1 cellular context compared by ENCODE assay signal in genomic region chr3:65284971-65285370, GRCh38.
TF ChIP-seq lines count a peak whose summit lies in the region.

No MANE protein-coding gene starts in this region.

TF ChIP-seq in SK-N-SH treated with all-trans-retinoic acid at 6 μM for 48 hours, 23 proteins besides CTCF, POLR2A, EP300 and RAD21 (continued from another document):
- TF ChIP-seq, protein P1, sequence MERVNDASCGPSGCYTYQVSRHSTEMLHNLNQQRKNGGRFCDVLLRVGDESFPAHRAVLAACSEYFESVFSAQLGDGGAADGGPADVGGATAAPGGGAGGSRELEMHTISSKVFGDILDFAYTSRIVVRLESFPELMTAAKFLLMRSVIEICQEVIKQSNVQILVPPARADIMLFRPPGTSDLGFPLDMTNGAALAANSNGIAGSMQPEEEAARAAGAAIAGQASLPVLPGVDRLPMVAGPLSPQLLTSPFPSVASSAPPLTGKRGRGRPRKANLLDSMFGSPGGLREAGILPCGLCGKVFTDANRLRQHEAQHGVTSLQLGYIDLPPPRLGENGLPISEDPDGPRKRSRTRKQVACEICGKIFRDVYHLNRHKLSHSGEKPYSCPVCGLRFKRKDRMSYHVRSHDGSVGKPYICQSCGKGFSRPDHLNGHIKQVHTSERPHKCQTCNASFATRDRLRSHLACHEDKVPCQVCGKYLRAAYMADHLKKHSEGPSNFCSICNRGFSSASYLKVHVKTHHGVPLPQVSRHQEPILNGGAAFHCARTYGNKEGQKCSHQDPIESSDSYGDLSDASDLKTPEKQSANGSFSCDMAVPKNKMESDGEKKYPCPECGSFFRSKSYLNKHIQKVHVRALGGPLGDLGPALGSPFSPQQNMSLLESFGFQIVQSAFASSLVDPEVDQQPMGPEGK (CRISPR knock-in tag; IDR thresholded peaks at IDR 0.05; ENCODE audit: borderline replicate concordance), result no peak
- TF ChIP-seq ZNF8 (CRISPR knock-in tag; IDR thresholded peaks at IDR 0.05) (no peak), POU6F1 (CRISPR knock-in tag; IDR thresholded peaks at IDR 0.05; ENCODE audit: borderline replicate concordance, low read depth) (no peak), TCF4 (CRISPR knock-in tag; IDR thresholded peaks at IDR 0.05; ENCODE audit: borderline replicate concordance) (no peak)
TF ChIP-seq in SK-N-SH treated with all-trans-retinoic acid at 6 μM for 48 hours: peak in this region for 0.
